In the genomic region with DNA sequence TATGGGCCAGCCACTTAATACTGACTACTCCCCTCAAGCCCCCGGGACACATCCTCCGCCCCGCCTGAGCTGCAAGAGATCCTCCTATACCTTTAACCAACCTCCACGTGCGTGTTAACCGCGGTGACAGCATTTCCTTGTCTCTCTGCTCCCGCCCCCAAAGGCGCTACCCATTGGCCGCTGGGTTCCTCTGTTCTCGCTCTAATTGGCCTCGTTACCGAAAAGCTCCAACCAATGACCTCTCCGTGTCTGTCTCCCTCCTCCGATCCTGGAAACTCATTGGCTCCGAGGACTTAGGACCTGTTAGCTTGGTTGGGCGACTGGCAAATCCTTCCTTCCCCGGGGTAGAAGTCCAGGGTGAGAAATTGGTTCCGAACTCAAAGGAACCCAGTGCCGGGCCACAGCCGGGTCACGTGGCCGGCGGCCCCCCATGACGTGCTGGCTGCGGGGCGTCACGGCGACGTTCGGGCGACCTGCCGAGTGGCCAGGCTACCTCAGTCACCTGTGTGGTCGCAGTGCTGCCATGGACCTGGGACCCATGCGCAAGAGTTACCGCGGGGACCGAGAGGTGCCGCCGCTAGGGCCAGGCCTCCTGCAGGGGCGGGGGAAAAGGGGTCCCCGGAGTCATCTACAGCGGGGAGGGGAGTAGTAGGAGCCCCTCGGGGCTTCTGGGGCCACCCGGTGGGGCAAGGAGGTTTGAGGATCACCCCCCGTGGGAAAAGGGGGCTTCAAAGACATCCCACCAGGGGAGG, we compare ENCODE assay signal across 8 cellular contexts.
DNase-seq lines count a peak whose midpoint lies in the region; ATAC-seq and TF ChIP-seq lines count a peak whose summit lies in the region.

PNPO (plus strand) TSS at position 326 of the 752 bp plus-strand sequence; CDS start at position 431, 105 bp downstream.

- DNase-seq in AG08396 (ENCODE audit: low spot score), result peak; percentile 98
- peak; percentile 95 for DNase-seq in NCI-H345 (lab: John Stamatoyannopoulos, UW)
- peak; percentile 81 to 84 (median 82) for DNase-seq in activated CD4-positive, CD25-positive, alpha-beta regulatory T cell (lab: John Stamatoyannopoulos, UW)
- DNase-seq in central memory CD4-positive, alpha-beta T cell, result peak; percentile 96
- peak; percentile 99 for DNase-seq in iris pigment epithelial cell (ENCODE audit: low read depth)
- peak; percentile 90 to 94 for DNase-seq in stimulated activated CD4-positive, alpha-beta T cell treated with anti-CD3 and anti-CD28 coated beads, Interleukin-12 subunit alpha, Interleukin-12 subunit beta, amount 100 ng/mL, for 24 hours (ENCODE audit: low read depth in 2 of 2)

- peak; percentile 78 for ATAC-seq in HG03196 (IDR thresholded peaks at IDR 0.05; ENCODE audit: unreplicated experiment)

- peak; percentile 79 for TF ChIP-seq POLR2A in GM18951 (IDR thresholded peaks at IDR 0.05; ENCODE audit: extremely low read depth, insufficient read depth, insufficient read length)

- in situ Hi-C loops in GM18951 (cut with MboI; ENCODE audit: low sequenced_read_pairs, unreplicated experiment), result no loop called here

Comparison
In these comparisons a context has a peak if more than half of its experiments do, and no peak if none do; other contexts are left out.
1. Peak in every context shown above with its lines: DNase-seq and ATAC-seq.